11 cellular contexts compared by ENCODE assay signal in the genomic region with DNA sequence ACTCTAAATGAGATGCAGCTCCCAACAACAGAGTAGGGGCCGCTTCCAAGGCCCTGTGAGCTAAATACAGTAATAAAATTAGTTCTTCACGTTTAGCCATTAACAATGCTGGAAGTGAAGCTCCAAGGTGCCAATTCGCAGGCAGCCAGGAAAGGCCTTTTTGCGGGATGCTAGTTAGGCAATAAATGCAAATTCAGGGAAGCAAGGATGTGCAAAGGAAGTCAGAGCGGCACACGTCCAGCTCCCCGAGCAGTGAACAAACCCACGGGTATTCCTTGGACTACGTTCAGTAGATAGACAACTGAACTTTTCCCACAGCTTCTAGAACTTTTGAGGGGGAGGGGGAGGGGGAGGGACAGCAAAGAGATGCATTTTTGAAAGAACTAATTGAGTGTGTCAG. TPM values are rescaled to one million over a fixed set of nuclear protein-coding genes. Genes with fewer than 3 reads are reported as not detected.
DNase-seq lines count a peak whose midpoint lies in the region; ATAC-seq, FAIRE-seq and TF ChIP-seq lines count a peak whose summit lies in the region.
"Had no signal": no experiment of that assay in that cellular context is flagged by ENCODE, and none has a peak within 500 bp of the region (broad histone marks: within the 10 kb centered on the region; RNA-seq: fewer than 3 reads in every experiment).

No MANE protein-coding gene starts in this region.

- H3K79me1 ChIP-seq in H1 (ENCODE audit: low read depth, low read length) = peaks cover 9% of the 10 kb centered on the region
- H3K79me1 ChIP-seq in mesenchymal stem cell (replicated peaks; ENCODE audit: low read length, poor library complexity, severe bottlenecking) = peaks cover 20% of the 10 kb centered on the region

- no peak overlapping the region for H3K27ac ChIP-seq in right atrium auricular region
- H3K27ac ChIP-seq in heart left ventricle = no peak overlapping the region
- H3K27ac ChIP-seq in H1 (ENCODE audit: low read depth, low read length) = no peak overlapping the region
- H3K27ac ChIP-seq in mesenchymal stem cell (ENCODE audit: low read length, poor library complexity, severe bottlenecking) = no peak overlapping the region
- H3K27ac ChIP-seq in vagina = peak overlapping the region; percentile 97

- H3K14ac ChIP-seq in H1 (ENCODE audit: insufficient read length) (no peak overlapping the region), mesenchymal stem cell (ENCODE audit: low read length in 2 of 2) (no peak overlapping the region)

- peak overlapping the region; percentile 14; the same call in 1 of the 2 replicates for H2BK15ac ChIP-seq in H1 (ENCODE audit: low read length)
- H2BK15ac ChIP-seq in mesenchymal stem cell (ENCODE audit: low read depth, poor library complexity, severe bottlenecking) = no peak overlapping the region

- peaks cover 16% of the 10 kb centered on the region for H3K23me2 ChIP-seq in H1 (ENCODE audit: low read depth, low read length)

- H3K23ac ChIP-seq in H1 (ENCODE audit: insufficient read length) (no peak overlapping the region), mesenchymal stem cell (ENCODE audit: low read length in 2 of 2) (no peak overlapping the region)

- TF ChIP-seq POLR2A in heart left ventricle (IDR thresholded peaks at IDR 0.05) = no peak
- TF ChIP-seq POLR2A in H1 (IDR thresholded peaks at IDR 0.05; ENCODE audit: control extremely low read depth in 1 of 2, low read depth in 2 of 2, low read length in 2 of 2) = no peak
- no peak for TF ChIP-seq POLR2A in vagina (IDR thresholded peaks at IDR 0.05)

- H3K4ac ChIP-seq in H1 (replicated peaks; ENCODE audit: insufficient read length, low read depth, low read length) (no peak overlapping the region), mesenchymal stem cell (ENCODE audit: low read depth in 1 of 2, low read length in 2 of 2) (no peak overlapping the region)

- H4K8ac ChIP-seq in H1 (ENCODE audit: extremely low read depth, insufficient read depth, low read length) (no peak overlapping the region), mesenchymal stem cell (ENCODE audit: low read length) (peak overlapping the region; percentile 28)

- H3K4me3 ChIP-seq in right atrium auricular region = no peak overlapping the region
- peak overlapping the region in 1 of 12 donors; percentile 10 for H3K4me3 ChIP-seq in heart left ventricle
- 0 out of 8 replicates have a peak overlapping the region, but pooled peaks of 1 of the 4 experiments have one; percentile 4 for H3K4me3 ChIP-seq in H1 (ENCODE audit: extremely low read depth in 1 of 4, insufficient read depth in 2 of 4, low read depth in 3 of 4, low read length in 4 of 4)
- H3K4me3 ChIP-seq in mesenchymal stem cell (ENCODE audit: insufficient read depth in 1 of 2, low read depth in 1 of 2, low read length in 2 of 2) = peak overlapping the region in 1 of 2 experiments; percentile 38
- H3K4me3 ChIP-seq in vagina = peak overlapping the region; percentile 41 to 79

- H2BK5ac ChIP-seq in H1 (ENCODE audit: low read depth, low read length) = no peak overlapping the region
- H2BK5ac ChIP-seq in mesenchymal stem cell (ENCODE audit: low read depth, low read length, poor library complexity, severe bottlenecking) = no peak overlapping the region

- H3K9ac ChIP-seq in H1 (replicated peaks in 1 of 4; ENCODE audit: extremely low read depth in 1 of 4, low read depth in 3 of 4, low read length in 3 of 4) (no peak overlapping the region), mesenchymal stem cell (ENCODE audit: low read length) (peak overlapping the region; percentile 92)

- H2BK12ac ChIP-seq in H1 (ENCODE audit: low read depth, low read length) (no peak overlapping the region), mesenchymal stem cell (ENCODE audit: low read length in 2 of 2) (no peak overlapping the region)

- no peak for FAIRE-seq in H1 (lab: Jason Lieb, UNC)

- H2BK20ac ChIP-seq in H1 (ENCODE audit: low read length) = no peak overlapping the region

- no peak for TF ChIP-seq RAD21 in H1 (IDR thresholded peaks at IDR 0.05 in 1 of 2, conservative IDR thresholded peaks at IDR 0.05 in 1 of 2; ENCODE audit: low read depth in 2 of 2, low read length in 2 of 2)

- H2AK5ac ChIP-seq in H1 (ENCODE audit: low read depth, low read length) (no peak overlapping the region), mesenchymal stem cell (ENCODE audit: low read length, severe bottlenecking) (no peak overlapping the region)

- H3K4me2 ChIP-seq in H1 (ENCODE audit: insufficient read depth in 1 of 2, low read depth in 2 of 2, low read length in 2 of 2) = peak overlapping the region in 1 of 2 experiments; percentile 41; a peak in 2 of 4 replicates
- H3K4me2 ChIP-seq in mesenchymal stem cell (ENCODE audit: low read length, poor library complexity, severe bottlenecking) = peak overlapping the region; percentile 42

- intact Hi-C loops in heart left ventricle (cut with DNase I) = loop anchor here in 2 of 10 donors (5.0 to 10.0 kb wide), 2 partner anchors 36 to 53 kb away; no protein-coding TSS in a partner anchor
- intact Hi-C loops in vagina (cut with DNase I) = no loop called here

- peaks cover 0 to 26% of the 10 kb centered on the region in 2 donors for H3K4me1 ChIP-seq in right atrium auricular region
- peaks cover 0 to 65% (median 28%) of the 10 kb centered on the region in 12 donors for H3K4me1 ChIP-seq in heart left ventricle
- H3K4me1 ChIP-seq in H1 (replicated peaks in 1 of 4; ENCODE audit: control insufficient read depth in 3 of 4, insufficient read depth in 4 of 4, low read length in 3 of 4) = peaks cover 5 to 19% (median 13%) of the 10 kb centered on the region in 4 experiments
- peaks cover 26% of the 10 kb centered on the region for H3K4me1 ChIP-seq in mesenchymal stem cell (ENCODE audit: control insufficient read depth, insufficient read depth, low read depth, low read length)
- H3K4me1 ChIP-seq in vagina = peaks cover 45% of the 10 kb centered on the region

- CTCF ChIA-PET in H1 (lab: Charles Lee; ENCODE audit: partially characterized antibody) = interaction anchor here (0.7 to 2.7 kb wide), 16 partner anchors 8 to 223 kb away, joined by 3 to 10 read pairs (median 3); no protein-coding TSS in a partner anchor

- H3K27me3 ChIP-seq in right atrium auricular region (no peaks in the 10 kb centered on the region), heart left ventricle (no peaks in the 10 kb centered on the region), H1 (replicated peaks in 1 of 4; ENCODE audit: control insufficient read depth in 3 of 4, extremely low read depth in 1 of 4, insufficient read depth in 3 of 4, low read length in 3 of 4) (peaks cover 0 to 21% (median 6%) of the 10 kb centered on the region in 4 experiments; a peak in 6 of 7 replicates), mesenchymal stem cell (ENCODE audit: control insufficient read depth in 1 of 2, insufficient read depth in 1 of 2, low read length in 2 of 2) (no peaks in the 10 kb centered on the region), vagina (no peaks in the 10 kb centered on the region)

- 26 to 46% (median 30%) methylated on average over 9 of the region's 9 CpGs for WGBS in heart left ventricle, 4 donors
- 68% methylated on average over 9 of the region's 9 CpGs; no CpG with 5 or more reads in 1 of the 2 experiments for WGBS in H1 (ENCODE audit: extremely low coverage in 1 of 2, insufficient coverage in 1 of 2, insufficient read length in 1 of 2, insufficient replicate concordance in 2 of 2, low coverage in 1 of 2, low lambda C conversion rate in 2 of 2, missing lambda C conversion rate in 1 of 2), 2 experiments
- WGBS in mesenchymal stem cell = 59% methylated on average over 8 of the region's 9 CpGs

- H2BK120ac ChIP-seq in H1 (replicated peaks; ENCODE audit: low read depth, low read length) (no peak overlapping the region), mesenchymal stem cell (ENCODE audit: low read depth, low read length) (no peak overlapping the region)

- no peak overlapping the region for H3K56ac ChIP-seq in H1 (replicated peaks; ENCODE audit: insufficient read length, low read depth, low read length)

- peaks cover 3 to 15% of the 10 kb centered on the region in 2 experiments for H4K20me1 ChIP-seq in H1 (replicated peaks in 1 of 2; ENCODE audit: control insufficient read depth in 1 of 2, insufficient read depth in 2 of 2, low read length in 2 of 2)

- POLR2A ChIA-PET in H1 (lab: Charles Lee; ENCODE audit: partially characterized antibody) = interaction anchor here (0.8 to 1.8 kb wide), 3 partner anchors 8 to 136 kb away, joined by 3 to 5 read pairs (median 3); no protein-coding TSS in a partner anchor

- H4K5ac ChIP-seq in H1 (ENCODE audit: insufficient read length, low read depth, low read length) = no peak overlapping the region

- TF ChIP-seq CTCF in right atrium auricular region (IDR thresholded peaks at IDR 0.05) (no peak), heart left ventricle (IDR thresholded peaks at IDR 0.05) (no peak), H1 (IDR thresholded peaks at IDR 0.05; ENCODE audit: control extremely low read depth in 1 of 3, insufficient read depth in 1 of 3, low read depth in 1 of 3, low read length in 3 of 3) (no peak), vagina (IDR thresholded peaks at IDR 0.05) (no peak)

- no peaks in the 10 kb centered on the region for H3K9me3 ChIP-seq in right atrium auricular region
- no peaks in the 10 kb centered on the region for H3K9me3 ChIP-seq in heart left ventricle
- no peaks in the 10 kb centered on the region for H3K9me3 ChIP-seq in H1 (ENCODE audit: insufficient read depth in 2 of 2, low read depth in 1 of 2, low read length in 1 of 2)
- no peaks in the 10 kb centered on the region for H3K9me3 ChIP-seq in mesenchymal stem cell (ENCODE audit: control insufficient read depth, low read length)
- H3K9me3 ChIP-seq in vagina = no peaks in the 10 kb centered on the region

- H2AFZ ChIP-seq in H1 (ENCODE audit: low read length) (no peak overlapping the region), mesenchymal stem cell (ENCODE audit: low read depth, low read length) (no peak overlapping the region)

- peaks cover 0 to 65% of the 10 kb centered on the region in 2 experiments; a peak in 2 of 4 replicates for H3K79me2 ChIP-seq in H1 (ENCODE audit: control insufficient read depth in 1 of 2, insufficient read depth in 2 of 2, low read length in 2 of 2)

- H4K91ac ChIP-seq in H1 (replicated peaks; ENCODE audit: insufficient read length, low read length) (no peak overlapping the region), mesenchymal stem cell (ENCODE audit: low read length) (peak overlapping the region; percentile 62)

- DNase-seq in right atrium auricular region (ENCODE audit: low spot score) (peak; percentile 58), heart left ventricle (no peak), H1 (ENCODE audit: low read depth in 1 of 2, low spot score in 2 of 2) (no peak), mesenchymal stem cell (no peak), vagina (ENCODE audit: extremely low spot score in 2 of 2) (no peak), SHP77 (lab: John Stamatoyannopoulos, UW) (no peak), ecto neural progenitor cell (ENCODE audit: low spot score) (no peak), midbrain (lab: John Stamatoyannopoulos, UW) (no peak)
- DNase-seq: effector CD4-positive, alpha-beta T cell; NCI-H146; stimulated activated CD4-positive, alpha-beta T cell treated with anti-CD3 and anti-CD28 coated beads, Interleukin-2, amount 100 ng/mL, for 48 hours had no signal

- H3K36me3 ChIP-seq in right atrium auricular region (no peaks in the 10 kb centered on the region), heart left ventricle (no peaks in the 10 kb centered on the region), H1 (ENCODE audit: control insufficient read depth in 2 of 4, insufficient read depth in 4 of 4, low read length in 3 of 4) (no peaks in the 10 kb centered on the region), mesenchymal stem cell (ENCODE audit: control insufficient read depth in 1 of 2, insufficient read depth in 2 of 2, low read depth in 1 of 2, low read length in 2 of 2) (peaks cover 5 to 11% of the 10 kb centered on the region in 2 experiments), vagina (no peaks in the 10 kb centered on the region)

- no peak for ATAC-seq in heart left ventricle

- H3K18ac ChIP-seq in H1 (ENCODE audit: extremely low read depth, low read length) = no peak overlapping the region
- no peak overlapping the region for H3K18ac ChIP-seq in mesenchymal stem cell (ENCODE audit: low read depth in 1 of 2, low read length in 2 of 2)

- TF ChIP-seq EP300 in H1 (IDR thresholded peaks at IDR 0.05; ENCODE audit: borderline replicate concordance in 1 of 2, low read depth in 2 of 2, low read length in 2 of 2) = no peak

RNA-seq across cellular contexts. Expression of a gene that starts 6.9 kb away (rescaled TPM):
- total RNA-seq in right atrium auricular region (10 to 100 TPM; 11.0 to 14.0 TPM), heart left ventricle (10 to 100 TPM; 10.1 to 24.8 (median 14.6) TPM), vagina (46.4 TPM)
- polyA plus RNA-seq in heart left ventricle (1 to 10 TPM; 4.8 to 4.9 TPM), H1 (2011; rRNA removed) (7.3 and 9.2 TPM in 2 replicates)
- 16.5 and 17.0 TPM in 2 replicates for total RNA-seq in H1 (2021; fragmentation: NEBNext Ultra II Directional; extraction: Animal tissue kit (Norgen Biotek cat#: 25700))
- polyA plus RNA-seq in H1 (2011; cell fraction: cytosol; rRNA removed) = 9.3 TPM
- 15.7 TPM for polyA plus RNA-seq in H1 (2011; cell fraction: nucleus; rRNA removed)
- 8.0 to 13.2 TPM (median 9.8 TPM) in 4 replicates for polyA plus RNA-seq in H1 (2012, experiment 1 of 2)
- 3.3 TPM for polyA plus RNA-seq in H1 (2012, experiment 2 of 2)
- 4.8 TPM for polyA plus RNA-seq in H1 (2013, experiment 1 of 2)
- 4.1 TPM for polyA plus RNA-seq in H1 (2013, experiment 2 of 2)
- 13.4 and 18.4 TPM in 2 replicates for polyA minus RNA-seq in H1 (2011; rRNA and poly(A)+ RNA removed)
- 14.1 TPM for polyA minus RNA-seq in H1 (2011; cell fraction: cytosol; rRNA and poly(A)+ RNA removed)
- polyA minus RNA-seq in H1 (2011; cell fraction: nucleus; rRNA and poly(A)+ RNA removed) = 25.4 TPM
- polyA plus RNA-seq in mesenchymal stem cell (2013, experiment 1 of 2) = 13.7 TPM
- 14.9 TPM for polyA plus RNA-seq in mesenchymal stem cell (2013, experiment 2 of 2)

Comparison
In these comparisons a context has a peak if more than half of its experiments do, and no peak if none do; other contexts are left out.
1. H3K4me3 ChIP-seq: peak in vagina (2 of 2); none in right atrium auricular region (0 of 2).